11 cellular contexts compared by ENCODE assay signal in genomic region chr4:25970691-25971427, GRCh38. TPM values are rescaled to one million over a fixed set of nuclear protein-coding genes. Genes with fewer than 3 reads are reported as not detected.
DNase-seq lines count a peak whose midpoint lies in the region; ATAC-seq and TF ChIP-seq lines count a peak whose summit lies in the region.
"Had no signal": no experiment of that assay in that cellular context is flagged by ENCODE, and none has a peak within 500 bp of the region (broad histone marks: within the 10 kb centered on the region; RNA-seq: fewer than 3 reads in every experiment).

No MANE protein-coding gene starts in this region.

- no peak for TF ChIP-seq CTCF in astrocyte of the spinal cord (IDR thresholded peaks at IDR 0.05; ENCODE audit: low read depth, low read length)

- in situ Hi-C loops in astrocyte of the spinal cord (cut with HindIII; ENCODE audit: low sequenced_read_pairs): no loop called here

- H3K36me3 ChIP-seq in skeletal muscle satellite cell (ENCODE audit: insufficient read depth, low read length): no peaks in the 10 kb centered on the region
- H3K36me3 ChIP-seq: cardiac muscle cell, HAP-1 had no signal

- no peak overlapping the region for H3K4me3 ChIP-seq in astrocyte of the spinal cord (ENCODE audit: low read depth, low read length)
- H3K4me3 ChIP-seq in skeletal muscle satellite cell (ENCODE audit: low read length): no peak overlapping the region
- H3K4me3 ChIP-seq: cardiac muscle cell, HAP-1 had no signal

- peaks cover 14% of the 10 kb centered on the region for H3K4me1 ChIP-seq in skeletal muscle satellite cell (ENCODE audit: control insufficient read depth, insufficient read depth, low read length)
- H3K4me1 ChIP-seq: HAP-1 had no signal

- no peak for ATAC-seq in GM18502 (IDR thresholded peaks at IDR 0.05; ENCODE audit: poor library complexity, unreplicated experiment)
- ATAC-seq in GM21381 (IDR thresholded peaks at IDR 0.05; ENCODE audit: unreplicated experiment): no peak
- ATAC-seq in GM21576 (IDR thresholded peaks at IDR 0.05; ENCODE audit: unreplicated experiment): no peak

- no peak for TF ChIP-seq POLR2A in erythroblast (IDR thresholded peaks at IDR 0.05; ENCODE audit: low read length)

- peak overlapping the region; percentile 39 for H3K4me2 ChIP-seq in skeletal muscle satellite cell (ENCODE audit: low read length)

- H3K9me3 ChIP-seq in skeletal muscle satellite cell (replicated peaks; ENCODE audit: low read length): no peaks in the 10 kb centered on the region
- H3K9me3 ChIP-seq: HAP-1 had no signal

- DNase-seq in M059J (ENCODE audit: low read depth) (peak; percentile 90), astrocyte of the spinal cord (ENCODE audit: low read depth, low spot score) (peak; percentile 72), kidney tubule cell (ENCODE audit: low spot score) (peak; percentile 92), erythroblast (lab: John Stamatoyannopoulos, UW) (no peak)
- DNase-seq: NCI-H1436 treated with DMSO at 0.1 percent for 48 hours had no signal

- H3K27me3 ChIP-seq in skeletal muscle satellite cell (ENCODE audit: control insufficient read depth, insufficient read depth, low read length): peaks cover 49% of the 10 kb centered on the region
- H3K27me3 ChIP-seq: cardiac muscle cell had no signal

- H3K9ac ChIP-seq in skeletal muscle satellite cell (ENCODE audit: low read depth, low read length): no peak overlapping the region

RNA-seq across cellular contexts. Expression of gene SMIM20, which starts 56.8 kb away (rescaled TPM):
- 50.7 and 54.1 TPM in 2 replicates for total RNA-seq in M059J (2014; rRNA removed; shearing (Covaris generic))
- 24.7 and 24.8 TPM in 2 replicates for total RNA-seq in skeletal muscle satellite cell (2012; rRNA removed)

Comparison
In these comparisons a context has a peak if more than half of its experiments do, and no peak if none do; other contexts are left out.
1. DNase-seq: peak in M059J (single experiment), astrocyte of the spinal cord (single experiment) and kidney tubule cell (single experiment); none in erythroblast (0 of 2).